23 cellular contexts compared by ENCODE assay signal in the genomic region with DNA sequence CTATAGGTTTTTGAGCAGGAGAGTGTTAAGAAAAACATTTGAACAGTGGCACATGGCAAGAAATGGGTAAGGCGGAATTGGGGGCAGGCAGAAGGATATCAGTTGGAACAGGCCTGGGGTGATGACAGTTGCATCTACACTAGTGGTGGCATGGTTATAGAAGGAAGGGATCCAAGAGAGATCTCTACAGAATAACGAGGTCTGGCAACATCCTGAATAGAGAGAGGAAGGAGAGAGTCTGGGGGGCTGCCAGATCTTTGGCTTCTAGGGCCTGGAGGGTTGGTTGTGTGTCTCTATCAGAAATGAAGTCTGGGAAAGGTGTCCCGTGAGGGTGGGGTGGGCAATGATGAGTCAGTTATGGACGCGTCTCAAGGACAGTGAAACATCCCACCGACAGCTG. TPM values are rescaled to one million over a fixed set of nuclear protein-coding genes. Genes with fewer than 3 reads are reported as not detected.
DNase-seq lines count a peak whose midpoint lies in the region; ATAC-seq and TF ChIP-seq lines count a peak whose summit lies in the region.
"Had no signal": no experiment of that assay in that cellular context is flagged by ENCODE, and none has a peak within 500 bp of the region (broad histone marks: within the 10 kb centered on the region; RNA-seq: fewer than 3 reads in every experiment).

No MANE protein-coding gene starts in this region.

- no peak for TF ChIP-seq CTCF in chondrocyte (IDR thresholded peaks at IDR 0.05)
- TF ChIP-seq CTCF in left ventricle myocardium inferior (IDR thresholded peaks at IDR 0.05; ENCODE audit: borderline replicate concordance), result no peak
- TF ChIP-seq CTCF in prostate gland (IDR thresholded peaks at IDR 0.05), result no peak
- TF ChIP-seq CTCF in adrenal gland (IDR thresholded peaks at IDR 0.05), result no peak

- H3K9me3 ChIP-seq in left ventricle myocardium inferior (replicated peaks), result no peaks in the 10 kb centered on the region
- H3K9me3 ChIP-seq in prostate gland, result no peaks in the 10 kb centered on the region
- no peaks in the 10 kb centered on the region for H3K9me3 ChIP-seq in aorta (ENCODE audit: control insufficient read depth, low read length)
- H3K9me3 ChIP-seq in adrenal gland (replicated peaks in 1 of 3), result no peaks in the 10 kb centered on the region
- H3K9me3 ChIP-seq: left lung, neutrophil, spleen had no signal

- H3K27ac ChIP-seq in left ventricle myocardium inferior (replicated peaks) (peak overlapping the region; percentile 90), prostate gland (peak overlapping the region; percentile 46 to 54), aorta (ENCODE audit: low read depth in 1 of 2, low read length in 2 of 2) (peak overlapping the region; percentile 88), adrenal gland (peak overlapping the region in 2 of 5 donors; percentile 77 to 86)
- H3K27ac ChIP-seq: left lung, neutrophil had no signal

- peak overlapping the region; percentile 97 for H3K27ac Mint-ChIP-seq in chondrocyte (ENCODE audit: unreplicated experiment)
- H3K27ac Mint-ChIP-seq: activated naive CD4-positive, alpha-beta T cell treated with anti-CD3 and anti-CD28 coated beads for 36 hours; activated T-cell treated with anti-CD3 and anti-CD28 coated beads, Interleukin-2, amount 50 U/mL, for 72 hours; CD4-positive, CD25-positive, alpha-beta regulatory T cell; stimulated activated naive CD8-positive, alpha-beta T cell treated with anti-CD3 and anti-CD28 coated beads, Interleukin-15, Interleukin-2, amounts not matched to agents 100 ng/mL and 50 ng/mL, for 24 hours; T-cell had no signal

- H3K4me3 ChIP-seq in left ventricle myocardium inferior, result no peak overlapping the region
- H3K4me3 ChIP-seq in prostate gland, result no peak overlapping the region
- no peak overlapping the region for H3K4me3 ChIP-seq in aorta (ENCODE audit: low read length in 2 of 2)
- no peak overlapping the region for H3K4me3 ChIP-seq in adrenal gland
- H3K4me3 ChIP-seq: left lung, spleen had no signal

- no peak for ATAC-seq in aorta (ENCODE audit: low FRiP score)
- no peak for ATAC-seq in GM19463 (IDR thresholded peaks at IDR 0.05; ENCODE audit: unreplicated experiment)
- ATAC-seq: activated T-cell treated with anti-CD3 and anti-CD28 coated beads, Interleukin-2, amount 50 U/mL, for 72 hours; left lung; T-cell had no signal

- no peak for DNase-seq in chondrocyte (ENCODE audit: low spot score)
- DNase-seq in left ventricle myocardium inferior, result peak; percentile 48
- DNase-seq in prostate gland (ENCODE audit: low spot score), result no peak
- DNase-seq in aorta, result no peak
- DNase-seq in activated CD4-positive, alpha-beta T cell treated with anti-CD3 and anti-CD28 coated beads, Interleukin-2, amount 50 U/mL, for 48 hours, result no peak
- DNase-seq in adrenal gland, result no peak
- DNase-seq: activated naive CD4-positive, alpha-beta T cell treated with anti-CD3 and anti-CD28 coated beads for 36 hours; activated T-cell treated with anti-CD3 and anti-CD28 coated beads, Interleukin-2, amount 50 U/mL, for 72 hours; CD4-positive, CD25-positive, alpha-beta regulatory T cell; effector CD4-positive, alpha-beta T cell; EL; left lung; NCI-H1092 treated with DMSO at 0.1 percent for 48 hours; NCI-H2029 treated with DMSO at 0.1 percent for 48 hours; NCI-H226; NCI-H82; SHP77 treated with DMSO at 0.1 percent for 48 hours; spleen; stimulated activated CD4-positive, alpha-beta T cell treated with anti-CD3 and anti-CD28 coated beads, Interleukin-4, amount 100 ng/mL, for 24 hours; T-cell had no signal

- no peak overlapping the region for H3K4me3 Mint-ChIP-seq in chondrocyte (ENCODE audit: unreplicated experiment)
- H3K4me3 Mint-ChIP-seq: activated naive CD4-positive, alpha-beta T cell treated with anti-CD3 and anti-CD28 coated beads for 36 hours; activated T-cell treated with anti-CD3 and anti-CD28 coated beads, Interleukin-2, amount 50 U/mL, for 72 hours; stimulated activated naive CD8-positive, alpha-beta T cell treated with anti-CD3 and anti-CD28 coated beads, Interleukin-15, Interleukin-2, amounts not matched to agents 100 ng/mL and 50 ng/mL, for 24 hours; T-cell had no signal

- H3K36me3 ChIP-seq in left ventricle myocardium inferior (peaks cover 12% of the 10 kb centered on the region), prostate gland (no peaks in the 10 kb centered on the region), aorta (ENCODE audit: control insufficient read depth in 1 of 2, insufficient read depth in 2 of 2, low read length in 1 of 2) (no peaks in the 10 kb centered on the region), adrenal gland (replicated peaks in 1 of 2) (peaks cover 0 to 4% of the 10 kb centered on the region in 2 donors)
- H3K36me3 ChIP-seq: left lung, neutrophil, spleen had no signal

- 62% methylated on average over 6 of the region's 6 CpGs for WGBS in prostate gland
- 21 to 37% methylated on average over 6 of the region's 6 CpGs for WGBS in aorta, 2 donors
- WGBS in adrenal gland, 4 donors, result 41 to 57% (median 54%) methylated on average over 6 of the region's 6 CpGs

- H3K27me3 ChIP-seq in left ventricle myocardium inferior (ENCODE audit: low read depth), result no peaks in the 10 kb centered on the region
- no peaks in the 10 kb centered on the region for H3K27me3 ChIP-seq in prostate gland (replicated peaks; ENCODE audit: insufficient read depth)
- no peaks in the 10 kb centered on the region for H3K27me3 ChIP-seq in aorta (ENCODE audit: control insufficient read depth in 1 of 2, insufficient read depth in 2 of 2, low read length in 1 of 2)
- no peaks in the 10 kb centered on the region for H3K27me3 ChIP-seq in adrenal gland
- H3K27me3 ChIP-seq: left lung had no signal

- peaks cover 98% of the 10 kb centered on the region for H3K4me1 Mint-ChIP-seq in chondrocyte (ENCODE audit: low read depth)
- H3K4me1 Mint-ChIP-seq: CD4-positive, CD25-positive, alpha-beta regulatory T cell; T-cell had no signal

- peaks cover 27% of the 10 kb centered on the region for H3K36me3 Mint-ChIP-seq in chondrocyte (ENCODE audit: low read depth)
- H3K36me3 Mint-ChIP-seq: CD4-positive, CD25-positive, alpha-beta regulatory T cell; T-cell had no signal

- no peaks in the 10 kb centered on the region for H3K27me3 Mint-ChIP-seq in chondrocyte (ENCODE audit: low read depth)

- intact Hi-C loops in left ventricle myocardium inferior (cut with micrococcal nuclease), result no loop called here
- intact Hi-C loops in prostate gland (cut with DNase I), result no loop called here
- intact Hi-C loops in aorta (cut with DNase I), result loop anchor here in 1 of 2 donors (5.0 kb wide), 1 partner anchor 83 kb away; no protein-coding TSS in a partner anchor
- intact Hi-C loops in adrenal gland (cut with DNase I), result no loop called here

- H3K4me1 ChIP-seq in left ventricle myocardium inferior (peaks cover 100% of the 10 kb centered on the region), prostate gland (replicated peaks) (peaks cover 29% of the 10 kb centered on the region), aorta (ENCODE audit: control insufficient read depth in 1 of 2, insufficient read depth in 2 of 2, low read length in 2 of 2) (peaks cover 6 to 32% of the 10 kb centered on the region in 2 donors), adrenal gland (replicated peaks in 1 of 2) (peaks cover 75 to 81% of the 10 kb centered on the region in 2 donors)

- TF ChIP-seq POLR2A in prostate gland (IDR thresholded peaks at IDR 0.05) (no peak), adrenal gland (IDR thresholded peaks at IDR 0.05) (no peak)

- H3K9me3 Mint-ChIP-seq in chondrocyte (ENCODE audit: low read depth), result no peaks in the 10 kb centered on the region
- H3K9me3 Mint-ChIP-seq: activated naive CD4-positive, alpha-beta T cell treated with anti-CD3 and anti-CD28 coated beads for 36 hours; activated T-cell treated with anti-CD3 and anti-CD28 coated beads, Interleukin-2, amount 50 U/mL, for 72 hours; stimulated activated naive CD8-positive, alpha-beta T cell treated with anti-CD3 and anti-CD28 coated beads, Interleukin-15, Interleukin-2, amounts not matched to agents 100 ng/mL and 50 ng/mL, for 24 hours; T-cell had no signal

RNA-seq across cellular contexts. Expression of a gene that starts 26.3 kb away (rescaled TPM):
- total RNA-seq in chondrocyte (2,561 to 3,511 TPM (median 3,398 TPM) in 3 replicates), left ventricle myocardium inferior (243 TPM), prostate gland (100 to 1,000 TPM; 212 to 265 TPM), aorta (100 to 1,000 TPM; 716 to 833 TPM), adrenal gland (100 to 1,000 TPM; 295 to 625 (median 369) TPM)
- polyA plus RNA-seq in aorta (100 to 1,000 TPM; 103 to 319 TPM), adrenal gland (100 to 1,000 TPM in 1 of 3 donors, 10 to 100 TPM in 2; 45.6 to 176 (median 64.2) TPM)
- polyA plus RNA-seq: CD4-positive, CD25-positive, alpha-beta regulatory T cell had no signal
